Comparison of ENCODE assay signal across 1 cellular context in the genomic region with DNA sequence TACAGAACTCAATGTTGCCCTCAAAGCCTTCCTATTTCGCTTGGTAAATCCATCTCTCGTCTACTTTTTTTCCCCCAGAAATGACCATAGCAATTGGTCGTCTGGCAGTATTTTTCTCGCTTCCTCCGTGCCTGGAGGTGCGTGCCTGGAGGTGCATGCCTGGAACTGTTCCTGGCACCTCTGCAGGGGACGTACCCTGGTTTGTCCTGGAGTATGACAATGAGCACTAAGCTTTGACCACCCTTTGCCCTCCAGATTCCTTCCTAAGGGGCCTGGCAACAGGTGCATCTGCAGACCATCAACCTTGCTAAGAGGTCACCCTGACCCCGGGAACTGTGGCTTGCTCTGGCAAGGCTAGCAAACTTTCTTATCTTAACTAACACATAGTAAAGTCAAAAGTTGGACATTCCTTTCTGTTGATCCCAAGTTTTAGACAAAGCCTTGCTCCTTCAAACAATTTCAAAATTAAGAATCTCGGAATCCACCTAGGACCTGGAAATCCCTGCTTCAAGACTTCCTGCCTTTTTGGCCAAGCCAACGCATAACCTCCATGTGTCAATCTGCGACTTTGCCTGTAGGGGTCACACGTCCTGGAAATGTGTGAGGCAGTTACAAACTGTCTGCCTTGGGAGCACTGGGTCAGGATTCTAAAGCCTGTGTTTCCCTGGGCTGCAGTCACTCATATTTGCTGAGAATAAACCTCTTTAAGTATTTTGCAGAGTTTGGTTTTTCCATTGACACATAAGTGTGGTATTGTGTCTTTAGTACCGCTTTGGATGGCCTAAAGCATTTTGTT.
TF ChIP-seq lines count a peak whose summit lies in the region.

No MANE protein-coding gene starts in this region.

TF ChIP-seq in SK-N-SH treated with all-trans-retinoic acid at 6 μM for 48 hours, 23 proteins besides CTCF, POLR2A, EP300 and RAD21 (continued from another document):
- TF ChIP-seq, protein P1, sequence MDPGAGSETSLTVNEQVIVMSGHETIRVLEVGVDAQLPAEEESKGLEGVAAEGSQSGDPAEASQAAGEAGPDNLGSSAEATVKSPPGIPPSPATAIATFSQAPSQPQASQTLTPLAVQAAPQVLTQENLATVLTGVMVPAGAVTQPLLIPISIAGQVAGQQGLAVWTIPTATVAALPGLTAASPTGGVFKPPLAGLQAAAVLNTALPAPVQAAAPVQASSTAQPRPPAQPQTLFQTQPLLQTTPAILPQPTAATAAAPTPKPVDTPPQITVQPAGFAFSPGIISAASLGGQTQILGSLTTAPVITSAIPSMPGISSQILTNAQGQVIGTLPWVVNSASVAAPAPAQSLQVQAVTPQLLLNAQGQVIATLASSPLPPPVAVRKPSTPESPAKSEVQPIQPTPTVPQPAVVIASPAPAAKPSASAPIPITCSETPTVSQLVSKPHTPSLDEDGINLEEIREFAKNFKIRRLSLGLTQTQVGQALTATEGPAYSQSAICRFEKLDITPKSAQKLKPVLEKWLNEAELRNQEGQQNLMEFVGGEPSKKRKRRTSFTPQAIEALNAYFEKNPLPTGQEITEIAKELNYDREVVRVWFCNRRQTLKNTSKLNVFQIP (CRISPR knock-in tag; IDR thresholded peaks at IDR 0.05; ENCODE audit: borderline replicate concordance, low read depth), result no peak
- TF ChIP-seq ARNTL (CRISPR knock-in tag; IDR thresholded peaks at IDR 0.05; ENCODE audit: borderline replicate concordance, low read depth) (no peak), PPARA (CRISPR knock-in tag; IDR thresholded peaks at IDR 0.05; ENCODE audit: borderline replicate concordance) (no peak), OSR1 (CRISPR knock-in tag; IDR thresholded peaks at IDR 0.05) (no peak), ZNF8 (CRISPR knock-in tag; IDR thresholded peaks at IDR 0.05) (no peak), ISL1 (CRISPR knock-in tag; IDR thresholded peaks at IDR 0.05) (no peak), ZC3H10 (CRISPR knock-in tag; IDR thresholded peaks at IDR 0.05) (no peak), ESRRG (CRISPR knock-in tag; IDR thresholded peaks at IDR 0.05) (no peak), ZNF565 (CRISPR knock-in tag; conservative IDR thresholded peaks at IDR 0.05; ENCODE audit: low read depth) (no peak)
